In the genomic region with DNA sequence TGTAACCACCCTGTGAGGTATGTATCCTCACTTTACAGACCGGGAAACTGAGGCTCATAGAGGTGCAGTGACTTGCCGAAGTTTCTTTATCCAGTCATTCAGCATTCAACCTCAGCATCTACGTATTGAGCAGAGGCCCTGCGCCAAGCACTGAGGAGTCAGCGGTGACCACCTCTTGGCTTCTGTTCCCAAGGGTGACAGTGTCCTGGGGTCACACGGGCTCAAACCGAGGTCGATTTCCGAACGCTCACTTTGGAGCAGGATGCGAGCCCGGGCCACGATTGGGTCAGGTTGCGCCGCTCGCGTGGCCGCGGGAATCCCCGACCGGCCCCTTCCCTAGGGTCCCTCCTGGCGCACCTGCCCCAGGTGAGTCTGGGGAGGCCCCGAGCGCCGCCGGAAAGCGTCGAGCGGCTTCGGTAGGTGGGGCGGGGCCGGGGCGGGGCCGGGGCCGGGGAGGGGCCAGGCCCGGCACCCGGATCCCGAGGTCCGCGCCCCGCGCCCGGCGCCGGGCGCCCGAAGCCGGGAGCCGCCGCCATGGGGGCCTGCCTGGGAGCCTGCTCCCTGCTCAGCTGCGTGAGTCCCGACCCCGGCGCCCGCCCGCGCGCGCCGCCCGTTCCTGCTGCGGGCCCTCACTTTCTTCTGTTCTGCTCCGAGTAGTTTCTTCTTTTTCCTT, we compare ENCODE assay signal across 8 cellular contexts. TPM values are rescaled to one million over a fixed set of nuclear protein-coding genes. Genes with fewer than 3 reads are reported as not detected.
A peak's percentile ranks its signal among the peaks of the same experiment; 100 is the strongest.
DNase-seq lines count a peak whose midpoint lies in the region; ATAC-seq and TF ChIP-seq lines count a peak whose summit lies in the region.

A gene (plus strand): TSS at position 482 of the 673 bp plus-strand sequence. CDS start 53 bp downstream, at position 535.

- POLR2A ChIA-PET in activated naive CD8-positive, alpha-beta T cell treated with anti-CD3 and anti-CD28 coated beads, Interleukin-2, amount 10 ng/mL, durations not matched to agents 7 days and 5 days (lab: Charles Lee) = no interaction called here

- peak within 1 kb of the TSS; percentile 73 for H2AFZ ChIP-seq in hepatocyte

- H3K4me3 ChIP-seq in hepatocyte (peak within 1 kb of the TSS; percentile 99), skeletal muscle tissue (ENCODE audit: low read length in 3 of 3) (peak within 1 kb of the TSS; percentile 72 to 93 (median 87))

- H3K4me3 Mint-ChIP-seq in activated naive CD8-positive, alpha-beta T cell treated with anti-CD3 and anti-CD28 coated beads, Interleukin-2, amount 10 ng/mL, durations not matched to agents 7 days and 5 days = peak within 1 kb of the TSS; percentile 91

- peaks cover 69% of the 10 kb centered on the region for H3K27me3 Mint-ChIP-seq in activated naive CD8-positive, alpha-beta T cell treated with anti-CD3 and anti-CD28 coated beads, Interleukin-2, amount 10 ng/mL, durations not matched to agents 7 days and 5 days

- TF ChIP-seq CTCF in 22Rv1 (IDR thresholded peaks at IDR 0.05) (no peak), hepatocyte (IDR thresholded peaks at IDR 0.05; ENCODE audit: poor library complexity) (no peak)

- H3K4me1 ChIP-seq in hepatocyte (ENCODE audit: insufficient read depth) (peaks cover 19% of the 10 kb centered on the region), skeletal muscle tissue (ENCODE audit: control insufficient read depth in 3 of 3, insufficient read depth in 3 of 3, low read length in 3 of 3) (peaks cover 6 to 23% (median 15%) of the 10 kb centered on the region in 3 donors)

- H4K20me1 ChIP-seq in hepatocyte (ENCODE audit: insufficient read depth, poor library complexity, severe bottlenecking) = no peaks in the 10 kb centered on the region

- H3K36me3 Mint-ChIP-seq in activated naive CD8-positive, alpha-beta T cell treated with anti-CD3 and anti-CD28 coated beads, Interleukin-2, amount 10 ng/mL, durations not matched to agents 7 days and 5 days = no peaks in the 10 kb centered on the region

- no peaks in the 10 kb centered on the region for H3K36me3 ChIP-seq in hepatocyte (replicated peaks; ENCODE audit: insufficient read depth, low read depth)
- no peaks in the 10 kb centered on the region for H3K36me3 ChIP-seq in skeletal muscle tissue (ENCODE audit: control insufficient read depth in 3 of 3, insufficient read depth in 3 of 3, low read length in 3 of 3)

- H3K9me2 ChIP-seq in hepatocyte (replicated peaks; ENCODE audit: insufficient read depth) = no peaks in the 10 kb centered on the region

- no peaks in the 10 kb centered on the region for H3K9me3 Mint-ChIP-seq in activated naive CD8-positive, alpha-beta T cell treated with anti-CD3 and anti-CD28 coated beads, Interleukin-2, amount 10 ng/mL, durations not matched to agents 7 days and 5 days

- H3K9ac ChIP-seq in skeletal muscle tissue (ENCODE audit: low read depth in 1 of 3, low read length in 3 of 3) = peak within 1 kb of the TSS; percentile 87 to 98 (median 96)

- peaks cover 5% of the 10 kb centered on the region for H3K4me1 Mint-ChIP-seq in activated naive CD8-positive, alpha-beta T cell treated with anti-CD3 and anti-CD28 coated beads, Interleukin-2, amount 10 ng/mL, durations not matched to agents 7 days and 5 days

- peak within 1 kb of the TSS; percentile 96 for H3K4me2 ChIP-seq in hepatocyte

- peak; percentile 91 for DNase-seq in GM03348 (ENCODE audit: low spot score)
- peak; percentile 61 for DNase-seq in NCI-H1105 (lab: John Stamatoyannopoulos, UW)
- DNase-seq in activated naive CD8-positive, alpha-beta T cell treated with anti-CD3 and anti-CD28 coated beads, Interleukin-2, amount 10 ng/mL, durations not matched to agents 7 days and 5 days = peak; percentile 43
- peak; percentile 89 for DNase-seq in hepatocyte (ENCODE audit: low spot score)
- no peak for DNase-seq in effector CD8-positive, alpha-beta T cell (lab: John Stamatoyannopoulos, UW)
- no peak for DNase-seq in globus pallidus (ENCODE audit: low spot score)

- H3K79me2 ChIP-seq in hepatocyte = peaks cover 34% of the 10 kb centered on the region

- peak within 1 kb of the TSS; percentile 71 for H3K27ac ChIP-seq in 22Rv1
- H3K27ac ChIP-seq in hepatocyte = peak within 1 kb of the TSS; percentile 98
- peak within 1 kb of the TSS; percentile 98 for H3K27ac ChIP-seq in skeletal muscle tissue (ENCODE audit: low read depth, low read length)

- peak; percentile 48 for ATAC-seq in activated naive CD8-positive, alpha-beta T cell treated with anti-CD3 and anti-CD28 coated beads, Interleukin-2, amount 10 ng/mL, durations not matched to agents 7 days and 5 days (ENCODE audit: low read depth)

- 4% methylated on average over 35 of the region's 63 CpGs for WGBS in hepatocyte (ENCODE audit: low lambda C conversion rate, missing lambda C conversion rate)

- peak within 1 kb of the TSS; percentile 43 for H3K27ac Mint-ChIP-seq in activated naive CD8-positive, alpha-beta T cell treated with anti-CD3 and anti-CD28 coated beads, Interleukin-2, amount 10 ng/mL, durations not matched to agents 7 days and 5 days

- H3K27me3 ChIP-seq in hepatocyte (no peaks in the 10 kb centered on the region), skeletal muscle tissue (ENCODE audit: control insufficient read depth in 3 of 3, insufficient read depth in 3 of 3, low read length in 3 of 3) (peaks cover 3 to 9% (median 4%) of the 10 kb centered on the region in 3 donors)

- H3K9me3 ChIP-seq in hepatocyte (ENCODE audit: low read depth) = no peaks in the 10 kb centered on the region
- no peaks in the 10 kb centered on the region for H3K9me3 ChIP-seq in skeletal muscle tissue (ENCODE audit: control insufficient read depth in 3 of 3, low read length in 3 of 3)

RNA-seq across cellular contexts. Expression of the gene that starts here (rescaled TPM):
- under 1 TPM in 1 of 2 experiments, not detected in 1; 0.14 TPM for total RNA-seq in activated naive CD8-positive, alpha-beta T cell treated with anti-CD3 and anti-CD28 coated beads, Interleukin-2, amount 10 ng/mL, durations not matched to agents 7 days and 5 days
- total RNA-seq in hepatocyte (53.6 and 70.2 TPM in 2 replicates), skeletal muscle tissue (2.1 TPM)
- polyA plus RNA-seq in hepatocyte = 154 and 164 TPM in 2 replicates

Comparison
In these comparisons a context has a peak if more than half of its experiments do, and no peak if none do; other contexts are left out.
1. RNA of the gene that starts here (total RNA-seq): 53.6 to 70.2 TPM in hepatocyte; 2.1 TPM in skeletal muscle tissue (single experiment) and 0.14 TPM in activated naive CD8-positive, alpha-beta T cell treated with anti-CD3 and anti-CD28 coated beads, Interleukin-2, amount 10 ng/mL, durations not matched to agents 7 days and 5 days; every median in the first group is over 10 times any median in the second.
2. Peak in DNase-seq and ATAC-seq in activated naive CD8-positive, alpha-beta T cell treated with anti-CD3 and anti-CD28 coated beads, Interleukin-2, amount 10 ng/mL, durations not matched to agents 7 days and 5 days; RNA of the gene not detected or under 1 TPM.
3. DNase-seq: peak in GM03348 (single experiment), NCI-H1105 (single experiment) and hepatocyte (single experiment); none in effector CD8-positive, alpha-beta T cell (single experiment) and globus pallidus (single experiment).
4. Peak in every context shown above with its lines, with median percentiles within 50 percentile points of each other: H3K27ac ChIP-seq.